Comparison of ENCODE assay signal across 20 cellular contexts in genomic region chr11:8691601-8692000, GRCh38. TPM values are rescaled to one million over a fixed set of nuclear protein-coding genes. Genes with fewer than 3 reads are reported as not detected.
DNase-seq lines count a peak whose midpoint lies in the region; ATAC-seq, FAIRE-seq and TF ChIP-seq lines count a peak whose summit lies in the region.
"Had no signal": no experiment of that assay in that cellular context is flagged by ENCODE, and none has a peak within 500 bp of the region (broad histone marks: within the 10 kb centered on the region; RNA-seq: fewer than 3 reads in every experiment).

No MANE protein-coding gene starts in this region.

- H3K4me1 Mint-ChIP-seq in endodermal cell = peaks cover 31% of the 10 kb centered on the region

- no peaks in the 10 kb centered on the region for H3K27me3 Mint-ChIP-seq in endodermal cell (ENCODE audit: insufficient read depth)

- H3K9me3 Mint-ChIP-seq in endodermal cell = no peaks in the 10 kb centered on the region

- TF ChIP-seq POLR2A in GM12892 (IDR thresholded peaks at IDR 0.05; ENCODE audit: low read depth, low read length) = peak; percentile 62; the same call in 1 of the 2 replicates

- ATAC-seq in sciatic nerve = no peak
- ATAC-seq in HG02571 (IDR thresholded peaks at IDR 0.05; ENCODE audit: unreplicated experiment) = no peak
- ATAC-seq: HCT116, PC-3 had no signal

- intact Hi-C loops in sciatic nerve (cut with DNase I) = no loop called here
- intact Hi-C loops in dorsolateral prefrontal cortex (cut with DNase I) = no loop called here

- WGBS in endodermal cell (ENCODE audit: insufficient coverage in 1 of 2, insufficient read length in 1 of 2), 2 experiments = 87 to 98% methylated on average over 3 to 6 of the region's 6 CpGs

- H3K27ac ChIP-seq in endodermal cell (ENCODE audit: low read depth, low read length) = no peak overlapping the region
- H3K27ac ChIP-seq in dorsolateral prefrontal cortex = no peak overlapping the region
- H3K27ac ChIP-seq: KMS-11 had no signal

- H3K9ac ChIP-seq in endodermal cell (ENCODE audit: extremely low read depth, low read length, poor library complexity, severe bottlenecking) = no peak overlapping the region
- H3K9ac ChIP-seq: KMS-11 had no signal

- peaks cover 68% of the 10 kb centered on the region for H3K36me3 Mint-ChIP-seq in endodermal cell (ENCODE audit: low read depth)

- no peaks in the 10 kb centered on the region for H3K9me3 ChIP-seq in endodermal cell (ENCODE audit: control insufficient read depth, low read length)

- H3K27me3 ChIP-seq in endodermal cell (ENCODE audit: control insufficient read depth, insufficient read depth, low read length, poor library complexity, severe bottlenecking) (no peaks in the 10 kb centered on the region), dorsolateral prefrontal cortex (no peaks in the 10 kb centered on the region)

- H3K4me1 ChIP-seq in endodermal cell (ENCODE audit: control insufficient read depth, insufficient read depth, low read length) = peaks cover 11% of the 10 kb centered on the region

- no peak for TF ChIP-seq CTCF in endodermal cell (conservative IDR thresholded peaks at IDR 0.05)
- TF ChIP-seq CTCF in dorsolateral prefrontal cortex (IDR thresholded peaks at IDR 0.05 in 54 of 56, conservative IDR thresholded peaks at IDR 0.05 in 2 of 56; ENCODE audit: low read depth in 1 of 56, partially characterized antibody in 56 of 56) = no peak

- H3K36me3 ChIP-seq in endodermal cell (ENCODE audit: control insufficient read depth, insufficient read depth, low read length) = peaks cover 80% of the 10 kb centered on the region

- H3K4me3 Mint-ChIP-seq in endodermal cell = no peak overlapping the region

- no peak for FAIRE-seq in GM12892 (lab: Jason Lieb, UNC)
- FAIRE-seq: D721Med had no signal

- no peak overlapping the region for H3K27ac Mint-ChIP-seq in endodermal cell

- H3K4me3 ChIP-seq in endodermal cell (ENCODE audit: low read length) (no peak overlapping the region), dorsolateral prefrontal cortex (no peak overlapping the region)

- peak; percentile 42 for DNase-seq in activated effector memory CD4-positive, alpha-beta T cell treated with anti-CD3 and anti-CD28 coated beads, Interleukin-2, amount 50 U/mL, for 16 hours
- no peak for DNase-seq in activated effector memory CD4-positive, alpha-beta T cell treated with Interleukin-2 at 50 U/mL for 16 hours
- DNase-seq in GM12892 (ENCODE audit: insufficient read length) (no peak), endodermal cell (peak; percentile 42), sciatic nerve (ENCODE audit: low spot score) (peak; percentile 4), dorsolateral prefrontal cortex (no peak), epidermal melanocyte (ENCODE audit: insufficient read length, low spot score) (no peak)
- DNase-seq: C1 segment of cervical spinal cord, DMS79 treated with DMSO at 0.1 percent for 48 hours, MV-4-11, NCI-H1417 treated with DMSO at 0.1 percent for 48 hours, NCI-H187 treated with DMSO at 0.1 percent for 48 hours, NCI-H2227 treated with DMSO at 0.1 percent for 48 hours, NCI-H524 treated with DMSO at 0.1 percent for 48 hours, PC-3, RPMI8226 had no signal

RNA-seq across cellular contexts. Expression of gene RPL27A, which starts 9.0 kb away (rescaled TPM):
- 4,980 TPM for polyA plus RNA-seq in GM12892 (2012; ENCODE audit: missing spikeins)
- total RNA-seq in endodermal cell (1,000 to 10,000 TPM; 1,114 to 1,791 TPM), sciatic nerve (710 TPM), dorsolateral prefrontal cortex (100 to 1,000 TPM; 155 to 321 (median 208) TPM)
- 2,532 TPM for polyA plus RNA-seq in endodermal cell (2013, experiment 1 of 2)
- 2,350 TPM for polyA plus RNA-seq in endodermal cell (2013, experiment 2 of 2)

RNA-seq across cellular contexts. Expression of gene TRIM66, which starts 9.1 kb away (rescaled TPM):
- polyA plus RNA-seq in GM12892 (2012; ENCODE audit: missing spikeins) = 9.0 TPM
- total RNA-seq in endodermal cell = 1 to 10 TPM; 4.3 to 4.6 TPM
- 7.1 TPM for polyA plus RNA-seq in endodermal cell (2013, experiment 1 of 2)
- 3.7 TPM for polyA plus RNA-seq in endodermal cell (2013, experiment 2 of 2)
- total RNA-seq in sciatic nerve = 21.1 TPM
- 10 to 100 TPM in 119 of 120 experiments, 1 to 10 TPM in 1; 9.2 to 31.7 (median 18.5) TPM for total RNA-seq in dorsolateral prefrontal cortex

Comparison
In these comparisons a context has a peak if more than half of its experiments do, and no peak if none do; other contexts are left out.
1. DNase-seq: peak in activated effector memory CD4-positive, alpha-beta T cell treated with anti-CD3 and anti-CD28 coated beads, Interleukin-2, amount 50 U/mL, for 16 hours (single experiment), endodermal cell (single experiment) and sciatic nerve (single experiment); none in activated effector memory CD4-positive, alpha-beta T cell treated with Interleukin-2 at 50 U/mL for 16 hours (single experiment), GM12892 (single experiment), dorsolateral prefrontal cortex (0 of 10) and epidermal melanocyte (single experiment).